ENCODE assay signal across 8 cellular contexts in genomic region chr22:35350539-35351503, GRCh38. TPM values are rescaled to one million over a fixed set of nuclear protein-coding genes. Genes with fewer than 3 reads are reported as not detected.
DNase-seq lines count a peak whose midpoint lies in the region; ATAC-seq and TF ChIP-seq lines count a peak whose summit lies in the region.

No MANE protein-coding gene starts in this region.

- peak; percentile 87 for ATAC-seq in GM19023 (IDR thresholded peaks at IDR 0.05; ENCODE audit: unreplicated experiment)
- ATAC-seq in HG03354 (IDR thresholded peaks at IDR 0.05; ENCODE audit: poor library complexity, severe bottlenecking, unreplicated experiment) = peak; percentile 85

- peak overlapping the region; percentile 67 for H3K4me3 ChIP-seq in AG09309 (ENCODE audit: control insufficient read depth, low read depth, low read length)

- DNase-seq in AG09309 (ENCODE audit: low read depth) (peak; percentile 76), NCI-H446 (lab: John Stamatoyannopoulos, UW) (peak; percentile 64 to 91), cerebellum (ENCODE audit: low spot score) (peak; percentile 94), kidney glomerular epithelial cell (lab: John Stamatoyannopoulos, UW) (peak; percentile 79)
- DNase-seq in activated CD4-positive, alpha-beta T cell treated with anti-CD3 and anti-CD28 coated beads for 1 hour = peak; percentile 75
- peak; percentile 94 for DNase-seq in stimulated activated CD4-positive, alpha-beta T cell treated with anti-CD3 and anti-CD28 coated beads, Interleukin-15, amount 100 ng/mL, for 24 hours

- peak; percentile 83 for TF ChIP-seq CTCF in AG09309 (IDR thresholded peaks at IDR 0.05; ENCODE audit: control insufficient read depth, insufficient read depth, low read depth, low read length, missing control alignments)

RNA-seq across cellular contexts. Expression of gene HMOX1, which starts 30.1 kb away (rescaled TPM):
- 4.3 TPM for total RNA-seq in cerebellum

RNA-seq across cellular contexts. Expression of gene MCM5, which starts 49.1 kb away (rescaled TPM):
- total RNA-seq in cerebellum = 35.8 TPM

RNA-seq across cellular contexts. Expression of gene TOM1, which starts 51.1 kb away (rescaled TPM):
- 12.6 TPM for total RNA-seq in cerebellum

Comparison
In these comparisons a context has a peak if more than half of its experiments do, and no peak if none do; other contexts are left out.
1. Peak in every context shown above with its lines: DNase-seq, ATAC-seq and H3K4me3 ChIP-seq.